1 cellular context compared by ENCODE assay signal in genomic region chr1:8439015-8439702, GRCh38.
TF ChIP-seq lines count a peak whose summit lies in the region.

No MANE protein-coding gene starts in this region.

TF ChIP-seq in HCT116, 20 proteins besides CTCF, POLR2A, EP300 and RAD21 (continued from another document):
- no peak for TF ChIP-seq ZFX (IDR thresholded peaks at IDR 0.05)
- TF ChIP-seq CBX3 (IDR thresholded peaks at IDR 0.05; ENCODE audit: low read depth), result no peak
- TF ChIP-seq TCF7L2 (IDR thresholded peaks at IDR 0.05; ENCODE audit: borderline replicate concordance, extremely low read depth, insufficient read depth, insufficient read length), result no peak
- no peak for TF ChIP-seq SRF (IDR thresholded peaks at IDR 0.05; ENCODE audit: low read depth)
- no peak for TF ChIP-seq YY1 (IDR thresholded peaks at IDR 0.05; ENCODE audit: extremely low read depth, insufficient replicate concordance, low read depth, low read length)
- TF ChIP-seq MAX (IDR thresholded peaks at IDR 0.05), result no peak
- TF ChIP-seq SP1 (IDR thresholded peaks at IDR 0.05; ENCODE audit: low read depth), result no peak
- TF ChIP-seq FOSL1 (IDR thresholded peaks at IDR 0.05; ENCODE audit: low read depth), result no peak
